In the genomic region with DNA sequence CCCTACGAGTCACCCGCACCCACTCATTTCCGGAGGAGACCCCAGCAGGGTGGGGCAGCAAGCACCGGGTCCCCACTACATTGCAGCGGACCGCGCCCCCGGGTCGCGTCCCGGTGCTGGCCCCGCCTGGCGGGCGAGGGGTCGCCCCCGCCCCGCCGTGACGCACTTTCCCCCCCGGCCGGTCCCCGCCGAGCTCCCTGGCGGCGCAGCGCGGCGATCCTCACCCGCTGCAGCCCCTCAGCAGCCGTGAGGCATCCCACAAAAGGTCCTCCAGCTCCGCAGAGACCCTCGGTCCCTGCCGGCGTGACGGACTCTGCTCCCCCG, we compare ENCODE assay signal across 8 cellular contexts.
DNase-seq lines count a peak whose midpoint lies in the region; ATAC-seq and TF ChIP-seq lines count a peak whose summit lies in the region.

No MANE protein-coding gene starts in this region.

- no peaks in the 10 kb centered on the region for H3K9me3 Mint-ChIP-seq in Calu3 (ENCODE audit: low read depth, unreplicated experiment)
- no peaks in the 10 kb centered on the region for H3K9me3 Mint-ChIP-seq in activated naive CD4-positive, alpha-beta T cell treated with anti-CD3 and anti-CD28 coated beads, Interleukin-2, amount 50 U/mL, for 24 hours

- intact Hi-C loops in Calu3 (cut with micrococcal nuclease; ENCODE audit: unreplicated experiment): loop anchor here (2.0 to 5.0 kb wide), 4 partner anchors 85 to 855 kb away; no protein-coding TSS in a partner anchor
- intact Hi-C loops in left ventricle myocardium superior (cut with micrococcal nuclease): loop anchor here (10.0 kb wide), 1 partner anchor 851 kb away; no protein-coding TSS in a partner anchor
- intact Hi-C loops in gastrocnemius medialis (cut with DNase I; ENCODE audit: low total_unique reads): loop anchor here (2.0 to 5.0 kb wide), 4 partner anchors 246 to 853 kb away; a partner anchor contains a TSS

- H3K36me3 Mint-ChIP-seq in Calu3 (ENCODE audit: insufficient read depth, unreplicated experiment): peaks cover 23% of the 10 kb centered on the region
- peaks cover 1% of the 10 kb centered on the region for H3K36me3 Mint-ChIP-seq in activated naive CD4-positive, alpha-beta T cell treated with anti-CD3 and anti-CD28 coated beads, Interleukin-2, amount 50 U/mL, for 24 hours

- in situ Hi-C loops in gastrocnemius medialis (cut with MboI; ENCODE audit: low sequenced_read_pairs in 4 of 4): loop anchor here (10.0 to 25.0 kb wide), 4 partner anchors 81 to 854 kb away; a partner anchor contains a TSS

- H3K4me3 Mint-ChIP-seq in Calu3 (ENCODE audit: low read depth, unreplicated experiment): peak overlapping the region; percentile 96
- H3K4me3 Mint-ChIP-seq in activated naive CD4-positive, alpha-beta T cell treated with anti-CD3 and anti-CD28 coated beads, Interleukin-2, amount 50 U/mL, for 24 hours: peak overlapping the region; percentile 84

- H3K27me3 ChIP-seq in HUES48 (ENCODE audit: control insufficient read depth, insufficient read depth, low read length): peaks cover 37% of the 10 kb centered on the region
- no peaks in the 10 kb centered on the region for H3K27me3 ChIP-seq in gastrocnemius medialis

- BruUV-seq in Calu3 (replicated peaks; lab: Mats Ljungman, UMichigan): no TSS peak

- no peaks in the 10 kb centered on the region for H3K27me3 Mint-ChIP-seq in Calu3 (ENCODE audit: unreplicated experiment)
- peaks cover 61% of the 10 kb centered on the region for H3K27me3 Mint-ChIP-seq in activated naive CD4-positive, alpha-beta T cell treated with anti-CD3 and anti-CD28 coated beads, Interleukin-2, amount 50 U/mL, for 24 hours

- DNase-seq in Calu3 (peak; percentile 39), left ventricle myocardium superior (peak; percentile 63), gastrocnemius medialis (no peak), pons (ENCODE audit: low spot score) (no peak), NCI-H446 (lab: John Stamatoyannopoulos, UW) (no peak)

- H3K4me1 ChIP-seq in HUES48 (ENCODE audit: control insufficient read depth, insufficient read depth, low read length) (peaks cover 60% of the 10 kb centered on the region), gastrocnemius medialis (peaks cover 0 to 12% of the 10 kb centered on the region in 2 donors)

- H3K4me3 ChIP-seq in HUES48 (ENCODE audit: low read depth, low read length): peak overlapping the region; percentile 93
- peak overlapping the region; percentile 73 to 84 (median 77) for H3K4me3 ChIP-seq in gastrocnemius medialis

- peak; percentile 24 for ATAC-seq in GM21423 (IDR thresholded peaks at IDR 0.05; ENCODE audit: unreplicated experiment)
- peak; percentile 63 for ATAC-seq in left ventricle myocardium superior
- peak; percentile 1 to 34 for ATAC-seq in gastrocnemius medialis

- H3K27ac Mint-ChIP-seq in Calu3 (ENCODE audit: unreplicated experiment): peak overlapping the region; percentile 88
- H3K27ac Mint-ChIP-seq in activated naive CD4-positive, alpha-beta T cell treated with anti-CD3 and anti-CD28 coated beads, Interleukin-2, amount 50 U/mL, for 24 hours: no peak overlapping the region

- TF ChIP-seq POLR2A in gastrocnemius medialis (IDR thresholded peaks at IDR 0.05): no peak

- H3K27ac ChIP-seq in HUES48 (ENCODE audit: low read depth, low read length) (peak overlapping the region; percentile 93), gastrocnemius medialis (peak overlapping the region; percentile 38 to 74 (median 56))

- TF ChIP-seq CTCF in Calu3 (IDR thresholded peaks at IDR 0.05; ENCODE audit: unreplicated experiment) (no peak), gastrocnemius medialis (IDR thresholded peaks at IDR 0.05 in 4 of 5, conservative IDR thresholded peaks at IDR 0.05 in 1 of 5) (no peak)

- peak overlapping the region; percentile 85 for H3K9ac ChIP-seq in HUES48 (ENCODE audit: low read depth, low read length)

- 0 out of 2 replicates have a peak, but pooled peaks cover 2% of the 10 kb centered on the region for H3K36me3 ChIP-seq in HUES48 (ENCODE audit: control insufficient read depth, insufficient read depth, low read length)
- H3K36me3 ChIP-seq in gastrocnemius medialis: no peaks in the 10 kb centered on the region

- CTCF ChIA-PET in Calu3 (lab: Charles Lee): interaction anchor here (0.7 to 2.2 kb wide), 5 partner anchors 86 to 1531 kb away, joined by 3 to 20 read pairs (median 8); no protein-coding TSS in a partner anchor

- peaks cover 9% of the 10 kb centered on the region for H3K4me1 Mint-ChIP-seq in Calu3 (ENCODE audit: low read depth, unreplicated experiment)
- peaks cover 16% of the 10 kb centered on the region for H3K4me1 Mint-ChIP-seq in activated naive CD4-positive, alpha-beta T cell treated with anti-CD3 and anti-CD28 coated beads, Interleukin-2, amount 50 U/mL, for 24 hours

- H3K9me3 ChIP-seq in HUES48 (ENCODE audit: control insufficient read depth, insufficient read depth, low read length) (no peaks in the 10 kb centered on the region), gastrocnemius medialis (no peaks in the 10 kb centered on the region)

Comparison
In these comparisons a context has a peak if more than half of its experiments do, and no peak if none do; other contexts are left out.
1. DNase-seq: peak in Calu3 (single experiment) and left ventricle myocardium superior (single experiment); none in gastrocnemius medialis (0 of 2), pons (single experiment) and NCI-H446 (0 of 2).
2. Peak in every context shown above with its lines, with median percentiles within 50 percentile points of each other: ATAC-seq.